ENCODE assay signal across 16 cellular contexts in the genomic region with DNA sequence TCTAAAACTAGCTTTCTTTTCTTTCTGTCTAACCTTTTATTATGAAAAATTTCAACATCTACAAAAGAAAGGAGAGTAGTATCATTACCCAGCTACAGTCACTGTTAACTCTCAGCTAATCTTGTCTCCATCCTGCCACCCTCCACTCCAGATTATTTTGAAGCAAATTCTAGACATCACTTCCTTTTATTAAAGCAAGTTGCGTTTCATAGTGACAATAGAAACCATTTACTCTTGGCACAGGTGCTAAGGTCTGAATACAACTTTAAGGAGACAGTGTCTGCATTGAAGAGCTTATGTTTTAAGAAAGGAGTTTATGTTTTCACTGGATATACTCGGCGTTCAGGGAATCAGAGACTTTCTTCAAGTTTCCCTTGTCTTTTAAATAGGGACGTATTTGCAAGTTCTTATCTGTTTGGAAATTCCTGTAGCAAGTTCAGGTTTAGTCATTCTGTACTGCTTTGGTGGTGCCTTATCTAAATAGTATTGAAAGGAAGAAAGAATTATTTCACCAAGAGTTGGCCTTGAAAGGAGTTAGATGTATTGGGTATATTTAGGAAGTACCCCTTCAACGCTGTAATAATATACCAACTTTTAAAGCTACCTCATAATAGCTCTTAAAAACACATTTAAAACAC. TPM values are rescaled to one million over a fixed set of nuclear protein-coding genes. Genes with fewer than 3 reads are reported as not detected.
DNase-seq lines count a peak whose midpoint lies in the region; ATAC-seq and TF ChIP-seq lines count a peak whose summit lies in the region.
"Had no signal": no experiment of that assay in that cellular context is flagged by ENCODE, and none has a peak within 500 bp of the region (broad histone marks: within the 10 kb centered on the region; RNA-seq: fewer than 3 reads in every experiment).

No MANE protein-coding gene starts in this region.

- no peaks in the 10 kb centered on the region; the same call in 1 of the 2 replicates for H4K20me1 ChIP-seq in GM23248 (ENCODE audit: insufficient read depth)
- H4K20me1 ChIP-seq: BLaER1 had no signal

- H3K27me3 ChIP-seq in GM23248 (replicated peaks; ENCODE audit: insufficient read depth): no peaks in the 10 kb centered on the region
- H3K27me3 ChIP-seq in SJSA1 (replicated peaks): no peaks in the 10 kb centered on the region
- no peaks in the 10 kb centered on the region for H3K27me3 ChIP-seq in neuron (ENCODE audit: insufficient read depth, low read length)
- H3K27me3 ChIP-seq: BLaER1 had no signal

- H3K9ac ChIP-seq in GM23248: no peak overlapping the region
- H3K9ac ChIP-seq: BLaER1, KMS-11 had no signal

- no peak for DNase-seq in GM23248
- peak in 1 of 2 experiments; percentile 67 for DNase-seq in SJSA1 (ENCODE audit: low read depth in 1 of 2, low spot score in 2 of 2)
- DNase-seq in fibroblast of pulmonary artery (ENCODE audit: low read depth): peak; percentile 53
- DNase-seq in stimulated activated naive CD8-positive, alpha-beta T cell treated with anti-CD3 and anti-CD28 coated beads, Interleukin-15, amount 100 ng/mL, for 72 hours: no peak
- DNase-seq in NCI-H146 (lab: John Stamatoyannopoulos, UW): no peak
- DNase-seq: activated CD4-positive, alpha-beta T cell treated with anti-CD3 and anti-CD28 coated beads, Interleukin-2, amount 10 ng/mL, durations not matched to agents 24 days and 14 days; activated naive CD4-positive, alpha-beta T cell; effector CD4-positive, alpha-beta T cell; GF-D8; naive B cell; stimulated activated naive CD8-positive, alpha-beta T cell treated with anti-CD3 and anti-CD28 coated beads, Interleukin-15, Interleukin-2, amounts not matched to agents 100 U/mL and 50 U/mL, for 24 hours had no signal

- peaks cover 65% of the 10 kb centered on the region for H3K4me1 ChIP-seq in GM23248 (ENCODE audit: insufficient read depth)
- H3K4me1 ChIP-seq in SJSA1 (replicated peaks): peaks cover 62% of the 10 kb centered on the region
- H3K4me1 ChIP-seq in neuron (ENCODE audit: insufficient read depth, low read length): peaks cover 60% of the 10 kb centered on the region
- H3K4me1 ChIP-seq: BLaER1 had no signal

- H2AFZ ChIP-seq in GM23248 (no peak overlapping the region), neuron (ENCODE audit: low read depth, low read length) (no peak overlapping the region)

- peak overlapping the region; percentile 13 for H3K4me3 ChIP-seq in GM23248
- H3K4me3 ChIP-seq in SJSA1: no peak overlapping the region
- peak overlapping the region; percentile 29 for H3K4me3 ChIP-seq in fibroblast of pulmonary artery (replicated peaks; ENCODE audit: low read depth, low read length)
- H3K4me3 ChIP-seq in neuron (ENCODE audit: low read length): peak overlapping the region; percentile 21
- H3K4me3 ChIP-seq: BLaER1 had no signal

- no peaks in the 10 kb centered on the region for H3K4me1 Mint-ChIP-seq in stimulated activated naive CD8-positive, alpha-beta T cell treated with anti-CD3 and anti-CD28 coated beads, Interleukin-15, amount 100 ng/mL, for 72 hours
- H3K4me1 Mint-ChIP-seq: activated CD4-positive, alpha-beta T cell treated with anti-CD3 and anti-CD28 coated beads, Interleukin-2, amount 10 ng/mL, durations not matched to agents 24 days and 14 days; naive B cell had no signal

- peaks cover 54% of the 10 kb centered on the region for H3F3A ChIP-seq in GM23248 (ENCODE audit: insufficient read depth)

- WGBS in GM23248 (ENCODE audit: low coverage in 1 of 2, low lambda C conversion rate in 2 of 2, missing lambda C conversion rate in 2 of 2), 2 experiments: 71 to 81% methylated on average over 5 of the region's 5 CpGs

- in situ Hi-C loops in GM23248 (cut with MboI): no loop called here

- no peak overlapping the region for H3K27ac Mint-ChIP-seq in stimulated activated naive CD8-positive, alpha-beta T cell treated with anti-CD3 and anti-CD28 coated beads, Interleukin-15, amount 100 ng/mL, for 72 hours
- H3K27ac Mint-ChIP-seq: activated CD4-positive, alpha-beta T cell treated with anti-CD3 and anti-CD28 coated beads, Interleukin-2, amount 10 ng/mL, durations not matched to agents 24 days and 14 days; naive B cell had no signal

- TF ChIP-seq CTCF in fibroblast of pulmonary artery (IDR thresholded peaks at IDR 0.05; ENCODE audit: low read length, missing control alignments): no peak

- no peaks in the 10 kb centered on the region for H3K36me3 ChIP-seq in GM23248 (ENCODE audit: low read depth)
- no peaks in the 10 kb centered on the region for H3K36me3 ChIP-seq in SJSA1
- no peaks in the 10 kb centered on the region for H3K36me3 ChIP-seq in neuron (ENCODE audit: insufficient read depth, low read length)
- H3K36me3 ChIP-seq: BLaER1 had no signal

- peak overlapping the region; percentile 83 for H3K4me2 ChIP-seq in GM23248 (ENCODE audit: unreplicated experiment)
- H3K4me2 ChIP-seq: BLaER1, KMS-11 had no signal

- ATAC-seq in GM18858 (IDR thresholded peaks at IDR 0.05; ENCODE audit: unreplicated experiment) (no peak), HG03432 (IDR thresholded peaks at IDR 0.05; ENCODE audit: unreplicated experiment) (no peak)
- ATAC-seq in stimulated activated naive CD8-positive, alpha-beta T cell treated with anti-CD3 and anti-CD28 coated beads, Interleukin-15, amount 100 ng/mL, for 72 hours: no peak
- ATAC-seq: stimulated activated naive CD8-positive, alpha-beta T cell treated with anti-CD3 and anti-CD28 coated beads, Interleukin-15, Interleukin-2, amounts not matched to agents 100 U/mL and 50 U/mL, for 24 hours had no signal

- H3K79me2 ChIP-seq in GM23248 (ENCODE audit: insufficient read depth): peaks cover 89% of the 10 kb centered on the region

- no peaks in the 10 kb centered on the region for H3K9me2 ChIP-seq in GM23248 (ENCODE audit: insufficient read depth)

- H3K27me3 Mint-ChIP-seq in stimulated activated naive CD8-positive, alpha-beta T cell treated with anti-CD3 and anti-CD28 coated beads, Interleukin-15, amount 100 ng/mL, for 72 hours: no peaks in the 10 kb centered on the region

- no peaks in the 10 kb centered on the region for H3K9me3 Mint-ChIP-seq in stimulated activated naive CD8-positive, alpha-beta T cell treated with anti-CD3 and anti-CD28 coated beads, Interleukin-15, amount 100 ng/mL, for 72 hours
- H3K9me3 Mint-ChIP-seq: activated CD4-positive, alpha-beta T cell treated with anti-CD3 and anti-CD28 coated beads, Interleukin-2, amount 10 ng/mL, durations not matched to agents 24 days and 14 days had no signal

- H3K27ac ChIP-seq in GM23248: peak overlapping the region; percentile 72
- H3K27ac ChIP-seq in SJSA1: peak overlapping the region; percentile 87
- H3K27ac ChIP-seq: BLaER1, KMS-11 had no signal

- no peak overlapping the region for H3K4me3 Mint-ChIP-seq in stimulated activated naive CD8-positive, alpha-beta T cell treated with anti-CD3 and anti-CD28 coated beads, Interleukin-15, amount 100 ng/mL, for 72 hours
- H3K4me3 Mint-ChIP-seq: activated CD4-positive, alpha-beta T cell treated with anti-CD3 and anti-CD28 coated beads, Interleukin-2, amount 10 ng/mL, durations not matched to agents 24 days and 14 days; naive B cell had no signal

- no peaks in the 10 kb centered on the region for H3K9me3 ChIP-seq in GM23248 (ENCODE audit: low read depth)
- no peaks in the 10 kb centered on the region for H3K9me3 ChIP-seq in SJSA1 (replicated peaks)
- no peaks in the 10 kb centered on the region for H3K9me3 ChIP-seq in neuron (ENCODE audit: low read length)

RNA-seq across cellular contexts. Expression of a gene that starts 42.7 kb away (rescaled TPM):
- 35.5 and 43.4 TPM in 2 replicates for total RNA-seq in GM23248 (2014; rRNA removed; shearing (Covaris generic))
- 48.2 and 57.1 TPM in 2 replicates for polyA plus RNA-seq in GM23248 (2016; fragmentation: Nextera tagmentation; extraction: Ambion mirVana)
- total RNA-seq in SJSA1 (2014; rRNA removed; shearing (Covaris generic)): 25.8 and 53.2 TPM in 2 replicates

RNA-seq across cellular contexts. Expression of a gene that starts 43.5 kb away (rescaled TPM):
- 13.6 and 18.3 TPM in 2 replicates for total RNA-seq in GM23248 (2014; rRNA removed; shearing (Covaris generic))
- polyA plus RNA-seq in GM23248 (2016; fragmentation: Nextera tagmentation; extraction: Ambion mirVana): 35.7 and 37.4 TPM in 2 replicates
- total RNA-seq in SJSA1 (2014; rRNA removed; shearing (Covaris generic)): 15.3 and 16.5 TPM in 2 replicates
